Comparison of ENCODE assay signal across 8 cellular contexts in genomic region chr22:30649430-30650007, GRCh38. TPM values are rescaled to one million over a fixed set of nuclear protein-coding genes. Genes with fewer than 3 reads are reported as not detected.
DNase-seq lines count a peak whose midpoint lies in the region; ATAC-seq and TF ChIP-seq lines count a peak whose summit lies in the region.

No MANE protein-coding gene starts in this region.

- ATAC-seq in heart left ventricle (peak in 3 of 4 donors; percentile 86 to 89 (median 89)), Right ventricle myocardium inferior (no peak), HG03039 (IDR thresholded peaks at IDR 0.05; ENCODE audit: unreplicated experiment) (no peak)

- DNase-seq in heart left ventricle: peak; percentile 25 to 77 (median 37)
- DNase-seq in Right ventricle myocardium inferior (ENCODE audit: missing footprints): no peak
- peak; percentile 64 for DNase-seq in SKM-1 treated with dmso at 0.1 percent for 144 hours (lab: John Stamatoyannopoulos, UW; ENCODE audit: unreplicated experiment)
- peak; percentile 77 for DNase-seq in activated naive CD4-positive, alpha-beta T cell treated with anti-CD3 and anti-CD28 coated beads, Interleukin-2, amount 10 ng/mL, durations not matched to agents 7 days and 5 days
- peak; percentile 77 for DNase-seq in iris pigment epithelial cell (ENCODE audit: low read depth)
- peak; percentile 87 for DNase-seq in stimulated activated CD8-positive, alpha-beta memory T cell treated with anti-CD3 and anti-CD28 coated beads, Interleukin-15, amount 100 ng/mL, for 48 hours (ENCODE audit: low read depth in 2 of 2)
- DNase-seq in NCI-H1930 (lab: John Stamatoyannopoulos, UW): no peak

- no peaks in the 10 kb centered on the region for H3K9me3 Mint-ChIP-seq in activated naive CD4-positive, alpha-beta T cell treated with anti-CD3 and anti-CD28 coated beads, Interleukin-2, amount 10 ng/mL, durations not matched to agents 7 days and 5 days

- intact Hi-C loops in heart left ventricle (cut with DNase I) (no loop called here), Right ventricle myocardium inferior (cut with DNase I) (no loop called here)

- H3K27ac Mint-ChIP-seq in activated naive CD4-positive, alpha-beta T cell treated with anti-CD3 and anti-CD28 coated beads, Interleukin-2, amount 10 ng/mL, durations not matched to agents 7 days and 5 days: peak overlapping the region; percentile 75

- H3K9me3 ChIP-seq in heart left ventricle: no peaks in the 10 kb centered on the region

- CTCF ChIA-PET in activated naive CD4-positive, alpha-beta T cell treated with anti-CD3 and anti-CD28 coated beads, Interleukin-2, amount 10 ng/mL, durations not matched to agents 7 days and 5 days (lab: Charles Lee): interaction anchor here (1.1 to 3.2 kb wide), 8 partner anchors 10 to 106 kb away, joined by 3 to 24 read pairs (median 4); partner anchors contain the start of genes DUSP18 and SLC35E4

- TF ChIP-seq POLR2A in heart left ventricle (IDR thresholded peaks at IDR 0.05): no peak

- H3K36me3 Mint-ChIP-seq in activated naive CD4-positive, alpha-beta T cell treated with anti-CD3 and anti-CD28 coated beads, Interleukin-2, amount 10 ng/mL, durations not matched to agents 7 days and 5 days: no peaks in the 10 kb centered on the region

- H3K4me1 ChIP-seq in heart left ventricle: peaks cover 0 to 11% (median 0%) of the 10 kb centered on the region in 12 donors

- no peak overlapping the region for H3K27ac ChIP-seq in heart left ventricle

- H3K4me3 ChIP-seq in heart left ventricle: no peak overlapping the region

- H3K36me3 ChIP-seq in heart left ventricle: peaks cover 0 to 7% (median 0%) of the 10 kb centered on the region in 9 donors

- no peaks in the 10 kb centered on the region for H3K27me3 Mint-ChIP-seq in activated naive CD4-positive, alpha-beta T cell treated with anti-CD3 and anti-CD28 coated beads, Interleukin-2, amount 10 ng/mL, durations not matched to agents 7 days and 5 days

- 54 to 70% (median 64%) methylated on average over 5 to 7 of the region's 7 CpGs for WGBS in heart left ventricle, 4 donors

- no peaks in the 10 kb centered on the region for H3K27me3 ChIP-seq in heart left ventricle

- peaks cover 31% of the 10 kb centered on the region for H3K4me1 Mint-ChIP-seq in activated naive CD4-positive, alpha-beta T cell treated with anti-CD3 and anti-CD28 coated beads, Interleukin-2, amount 10 ng/mL, durations not matched to agents 7 days and 5 days

- no peak overlapping the region for H3K4me3 Mint-ChIP-seq in activated naive CD4-positive, alpha-beta T cell treated with anti-CD3 and anti-CD28 coated beads, Interleukin-2, amount 10 ng/mL, durations not matched to agents 7 days and 5 days

- TF ChIP-seq CTCF in heart left ventricle (IDR thresholded peaks at IDR 0.05): no peak

RNA-seq across cellular contexts. Expression of gene SLC35E4, which starts 13.9 kb away (rescaled TPM):
- total RNA-seq in heart left ventricle: 1 to 10 TPM; 2.4 to 9.8 (median 4.0) TPM
- 1 to 10 TPM; 3.4 to 5.1 TPM for polyA plus RNA-seq in heart left ventricle
- total RNA-seq in Right ventricle myocardium inferior: 5.0 TPM

RNA-seq across cellular contexts. Expression of gene DUSP18, which starts 18.2 kb away (rescaled TPM):
- total RNA-seq in heart left ventricle (1 to 10 TPM; 1.8 to 6.1 (median 3.1) TPM), Right ventricle myocardium inferior (2.8 TPM)
- polyA plus RNA-seq in heart left ventricle: 1 to 10 TPM; 1.6 to 3.2 TPM

RNA-seq across cellular contexts. Expression of gene TCN2, which starts 42.5 kb away (rescaled TPM):
- 10 to 100 TPM; 11.2 to 69.9 (median 19.5) TPM for total RNA-seq in heart left ventricle
- 10 to 100 TPM; 11.0 to 19.2 TPM for polyA plus RNA-seq in heart left ventricle
- 16.7 TPM for total RNA-seq in Right ventricle myocardium inferior

RNA-seq across cellular contexts. Expression of gene OSBP2, which starts 45.2 kb away (rescaled TPM):
- total RNA-seq in heart left ventricle (10 to 100 TPM in 6 of 9 donors, 1 to 10 TPM in 3; 5.2 to 23.5 (median 13.2) TPM), Right ventricle myocardium inferior (11.1 TPM)
- 1 to 10 TPM; 2.0 to 5.1 TPM for polyA plus RNA-seq in heart left ventricle

RNA-seq across cellular contexts. Expression of gene PES1, which starts 57.8 kb away (rescaled TPM):
- total RNA-seq in heart left ventricle (10 to 100 TPM; 15.7 to 39.8 (median 27.8) TPM), Right ventricle myocardium inferior (22.4 TPM)
- polyA plus RNA-seq in heart left ventricle: 10 to 100 TPM; 23.0 to 60.9 TPM

Comparison
In these comparisons a context has a peak if more than half of its experiments do, and no peak if none do; other contexts are left out.
1. ATAC-seq: peak in heart left ventricle (3 of 4); none in Right ventricle myocardium inferior (single experiment) and HG03039 (single experiment).
2. DNase-seq: peak in heart left ventricle (5 of 5), SKM-1 treated with dmso at 0.1 percent for 144 hours (single experiment), activated naive CD4-positive, alpha-beta T cell treated with anti-CD3 and anti-CD28 coated beads, Interleukin-2, amount 10 ng/mL, durations not matched to agents 7 days and 5 days (single experiment), iris pigment epithelial cell (single experiment) and stimulated activated CD8-positive, alpha-beta memory T cell treated with anti-CD3 and anti-CD28 coated beads, Interleukin-15, amount 100 ng/mL, for 48 hours (2 of 2); none in Right ventricle myocardium inferior (single experiment) and NCI-H1930 (0 of 2).